Comparison of ENCODE assay signal across 8 cellular contexts in the genomic region with DNA sequence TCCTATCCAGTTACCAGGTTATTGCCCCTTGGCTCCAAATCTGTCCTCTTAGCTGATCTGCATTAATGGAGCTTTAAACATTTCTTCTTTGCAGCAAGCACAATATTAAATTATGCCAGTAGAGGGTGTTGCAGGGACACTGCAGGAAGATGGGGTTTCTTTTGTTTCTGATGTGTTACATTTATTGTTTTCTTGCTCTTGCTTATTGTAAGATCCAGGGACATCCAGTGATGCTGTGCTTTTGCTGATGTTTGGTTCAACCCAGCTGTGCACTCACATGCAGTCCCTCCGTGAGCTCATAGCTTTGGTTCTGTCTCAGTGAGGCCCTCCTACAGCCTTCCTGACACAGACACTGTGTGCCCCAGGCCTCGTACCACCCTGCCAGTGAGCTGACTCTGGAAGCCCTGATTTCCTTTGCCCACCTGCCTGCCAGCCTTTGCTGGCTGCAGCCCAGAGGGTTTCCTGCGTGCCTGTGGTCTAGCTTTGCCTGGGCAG.
DNase-seq lines count a peak whose midpoint lies in the region; ATAC-seq, FAIRE-seq and TF ChIP-seq lines count a peak whose summit lies in the region.

No MANE protein-coding gene starts in this region.

- no peak overlapping the region for H3K9ac ChIP-seq in DND-41 (ENCODE audit: low read depth, low read length)

- no peaks in the 10 kb centered on the region for H4K20me1 ChIP-seq in DND-41 (ENCODE audit: insufficient read depth, low read length)

- H3K4me1 ChIP-seq in DND-41 (ENCODE audit: insufficient read depth, low read length): no peaks in the 10 kb centered on the region
- no peaks in the 10 kb centered on the region for H3K4me1 ChIP-seq in small intestine (ENCODE audit: control insufficient read depth in 2 of 2, insufficient read depth in 1 of 2, low read depth in 1 of 2, low read length in 1 of 2)

- peak; percentile 85 for TF ChIP-seq CTCF in DND-41 (IDR thresholded peaks at IDR 0.05; ENCODE audit: borderline replicate concordance, extremely low read depth, low read length, poor library complexity, severe bottlenecking)

- no peak overlapping the region for H3K4me3 ChIP-seq in DND-41 (ENCODE audit: low read depth in 1 of 2, low read length in 2 of 2)
- H3K4me3 ChIP-seq in small intestine (ENCODE audit: low read depth in 1 of 2, low read length in 2 of 2): no peak overlapping the region

- H3K79me2 ChIP-seq in DND-41 (ENCODE audit: insufficient read depth, low read length): no peaks in the 10 kb centered on the region

- no peak overlapping the region for H3K27ac ChIP-seq in DND-41 (ENCODE audit: low read length)
- no peak overlapping the region for H3K27ac ChIP-seq in small intestine (ENCODE audit: low read depth in 1 of 2, low read length in 1 of 2)

- H3K9me3 ChIP-seq in DND-41 (ENCODE audit: insufficient read depth, low read length, severe bottlenecking): no peaks in the 10 kb centered on the region
- no peaks in the 10 kb centered on the region for H3K9me3 ChIP-seq in small intestine (ENCODE audit: control insufficient read depth, low read depth)

- WGBS in small intestine, 3 donors: 60 to 71% (median 62%) methylated on average over 3 of the region's 3 CpGs

- ATAC-seq in DND-41 (ENCODE audit: insufficient read depth, low read depth) (peak; percentile 74), HG03432 (IDR thresholded peaks at IDR 0.05; ENCODE audit: unreplicated experiment) (peak; percentile 69), HG02642 (IDR thresholded peaks at IDR 0.05; ENCODE audit: poor library complexity, unreplicated experiment) (no peak)

- H2AFZ ChIP-seq in DND-41 (ENCODE audit: low read depth, low read length): 0 out of 2 replicates have a peak overlapping the region, but pooled peaks have one; percentile 36

- H3K4me2 ChIP-seq in DND-41 (ENCODE audit: insufficient read depth, low read length): no peak overlapping the region

- peak; percentile 30 for DNase-seq in DND-41
- peak; percentile 33 for DNase-seq in NCI-H774 (lab: John Stamatoyannopoulos, UW)
- DNase-seq in brain pericyte (ENCODE audit: low read depth, low spot score): peak; percentile 33
- DNase-seq in iPS DF 4.7 (ENCODE audit: extremely low read depth, low spot score): peak; percentile 11
- peak; percentile 59 for DNase-seq in small intestine
- DNase-seq in activated CD4-positive, alpha-beta T cell treated with anti-CD3 and anti-CD28 coated beads for 4 hours: no peak

- H3K36me3 ChIP-seq in DND-41 (ENCODE audit: insufficient read depth, low read length) (no peaks in the 10 kb centered on the region), small intestine (ENCODE audit: control insufficient read depth in 2 of 2, insufficient read depth in 2 of 2, low read length in 2 of 2) (no peaks in the 10 kb centered on the region)

- H3K27me3 ChIP-seq in DND-41 (ENCODE audit: insufficient read depth, low read length, poor library complexity) (no peaks in the 10 kb centered on the region), small intestine (ENCODE audit: control insufficient read depth in 2 of 2, insufficient read depth in 2 of 2, low read length in 2 of 2) (no peaks in the 10 kb centered on the region)

- FAIRE-seq in small intestine (lab: Jason Lieb, UNC): no peak

Comparison
In these comparisons a context has a peak if more than half of its experiments do, and no peak if none do; other contexts are left out.
1. DNase-seq: peak in DND-41 (single experiment), NCI-H774 (single experiment), brain pericyte (single experiment), iPS DF 4.7 (single experiment) and small intestine (single experiment); none in activated CD4-positive, alpha-beta T cell treated with anti-CD3 and anti-CD28 coated beads for 4 hours (0 of 2).